Comparison of ENCODE assay signal across 9 cellular contexts in genomic region chr14:104796682-104797081, GRCh38. TPM values are rescaled to one million over a fixed set of nuclear protein-coding genes. Genes with fewer than 3 reads are reported as not detected.
DNase-seq lines count a peak whose midpoint lies in the region; ATAC-seq and TF ChIP-seq lines count a peak whose summit lies in the region.
"Had no signal": no experiment of that assay in that cellular context is flagged by ENCODE, and none has a peak within 500 bp of the region (broad histone marks: within the 10 kb centered on the region; RNA-seq: fewer than 3 reads in every experiment).

No MANE protein-coding gene starts in this region.

- no peaks in the 10 kb centered on the region for H3K9me3 Mint-ChIP-seq in activated CD4-positive, alpha-beta T cell treated with anti-CD3 and anti-CD28 coated beads, Interleukin-2, amount 10 ng/mL, durations not matched to agents 24 days and 14 days
- no peaks in the 10 kb centered on the region for H3K9me3 Mint-ChIP-seq in stimulated activated naive B cell treated with anti-CD40 and anti-IgM and Interleukin-4, amounts not matched to agents 10 μg/mL and 1 μg/mL and 100 μg/mL, for 72 hours

- H3K4me1 Mint-ChIP-seq in activated CD4-positive, alpha-beta T cell treated with anti-CD3 and anti-CD28 coated beads, Interleukin-2, amount 10 ng/mL, durations not matched to agents 24 days and 14 days: peaks cover 33% of the 10 kb centered on the region
- H3K4me1 Mint-ChIP-seq in stimulated activated naive B cell treated with anti-CD40 and anti-IgM and Interleukin-4, amounts not matched to agents 10 μg/mL and 1 μg/mL and 100 μg/mL, for 72 hours: peaks cover 31 to 61% of the 10 kb centered on the region in 2 donors

- WGBS in gastroesophageal sphincter (ENCODE audit: low coverage in 1 of 2), 2 donors: no CpG with 5 or more reads among the region's 6 CpGs

- intact Hi-C loops in activated CD4-positive, alpha-beta T cell treated with anti-CD3 and anti-CD28 coated beads, Interleukin-2, amount 10 ng/mL, durations not matched to agents 24 days and 14 days (cut with micrococcal nuclease): no loop called here
- intact Hi-C loops in left lung (cut with DNase I): no loop called here

- H3K9me3 ChIP-seq in Peyer's patch: no peaks in the 10 kb centered on the region
- H3K9me3 ChIP-seq in gastroesophageal sphincter: no peaks in the 10 kb centered on the region
- no peaks in the 10 kb centered on the region for H3K9me3 ChIP-seq in left lung

- peak overlapping the region; percentile 73 for H3K4me3 Mint-ChIP-seq in activated CD4-positive, alpha-beta T cell treated with anti-CD3 and anti-CD28 coated beads, Interleukin-2, amount 10 ng/mL, durations not matched to agents 24 days and 14 days
- H3K4me3 Mint-ChIP-seq in stimulated activated naive B cell treated with anti-CD40 and anti-IgM and Interleukin-4, amounts not matched to agents 10 μg/mL and 1 μg/mL and 100 μg/mL, for 72 hours: peak overlapping the region; percentile 72 to 76

- no peak for DNase-seq in activated CD4-positive, alpha-beta T cell treated with anti-CD3 and anti-CD28 coated beads, Interleukin-2, amount 10 ng/mL, durations not matched to agents 24 days and 14 days
- DNase-seq in activated CD4-positive, alpha-beta T cell treated with anti-CD3 and anti-CD28 coated beads, Interleukin-2, amount 50 U/mL, for 4 hours: no peak
- DNase-seq in Peyer's patch (no peak), left lung (no peak), NCI-H2171 treated with DMSO at 0.1 percent for 48 hours (lab: John Stamatoyannopoulos, UW) (no peak)
- DNase-seq in stimulated activated naive B cell treated with anti-CD40 and anti-IgM and Interleukin-4, amounts not matched to agents 10 μg/mL and 1 μg/mL and 100 μg/mL, for 72 hours: no peak
- DNase-seq: NCI-H1436 had no signal

- H3K4me3 ChIP-seq in Peyer's patch: no peak overlapping the region
- H3K4me3 ChIP-seq in gastroesophageal sphincter: no peak overlapping the region
- no peak overlapping the region for H3K4me3 ChIP-seq in left lung

- ATAC-seq in gastroesophageal sphincter (no peak), left lung (no peak), GM18511 (IDR thresholded peaks at IDR 0.05; ENCODE audit: unreplicated experiment) (no peak)
- ATAC-seq in stimulated activated naive B cell treated with anti-CD40 and anti-IgM and Interleukin-4, amounts not matched to agents 10 μg/mL and 1 μg/mL and 100 μg/mL, for 72 hours (replicated peaks): no peak

- H3K36me3 Mint-ChIP-seq in activated CD4-positive, alpha-beta T cell treated with anti-CD3 and anti-CD28 coated beads, Interleukin-2, amount 10 ng/mL, durations not matched to agents 24 days and 14 days (ENCODE audit: low read depth): peaks cover 5% of the 10 kb centered on the region
- peaks cover under 1 to 6% of the 10 kb centered on the region in 2 donors for H3K36me3 Mint-ChIP-seq in stimulated activated naive B cell treated with anti-CD40 and anti-IgM and Interleukin-4, amounts not matched to agents 10 μg/mL and 1 μg/mL and 100 μg/mL, for 72 hours

- peak overlapping the region in 3 of 4 donors; percentile 71 to 85 (median 83) for H3K27ac ChIP-seq in Peyer's patch
- peak overlapping the region in 3 of 4 donors; percentile 89 to 98 (median 91) for H3K27ac ChIP-seq in gastroesophageal sphincter
- peak overlapping the region in 1 of 2 donors; percentile 48 for H3K27ac ChIP-seq in left lung

- H3K4me1 ChIP-seq in Peyer's patch (peaks cover 3 to 72% (median 29%) of the 10 kb centered on the region in 4 donors), gastroesophageal sphincter (peaks cover 3 to 83% (median 42%) of the 10 kb centered on the region in 3 donors), left lung (peaks cover 35 to 75% of the 10 kb centered on the region in 2 donors)

- H3K27me3 ChIP-seq in Peyer's patch (no peaks in the 10 kb centered on the region), gastroesophageal sphincter (no peaks in the 10 kb centered on the region), left lung (peaks cover 0 to 13% of the 10 kb centered on the region in 2 donors)

- TF ChIP-seq POLR2A in Peyer's patch (IDR thresholded peaks at IDR 0.05): no peak
- TF ChIP-seq POLR2A in gastroesophageal sphincter (IDR thresholded peaks at IDR 0.05): no peak

- peaks cover 1% of the 10 kb centered on the region for H3K27me3 Mint-ChIP-seq in activated CD4-positive, alpha-beta T cell treated with anti-CD3 and anti-CD28 coated beads, Interleukin-2, amount 10 ng/mL, durations not matched to agents 24 days and 14 days
- no peaks in the 10 kb centered on the region for H3K27me3 Mint-ChIP-seq in stimulated activated naive B cell treated with anti-CD40 and anti-IgM and Interleukin-4, amounts not matched to agents 10 μg/mL and 1 μg/mL and 100 μg/mL, for 72 hours

- H3K36me3 ChIP-seq in Peyer's patch: peaks cover 0 to 9% (median 0%) of the 10 kb centered on the region in 3 donors
- peaks cover 0 to 11% of the 10 kb centered on the region in 2 donors for H3K36me3 ChIP-seq in gastroesophageal sphincter
- peaks cover 0 to 10% of the 10 kb centered on the region in 2 donors for H3K36me3 ChIP-seq in left lung

- TF ChIP-seq EP300 in gastroesophageal sphincter (IDR thresholded peaks at IDR 0.05): no peak

- TF ChIP-seq CTCF in Peyer's patch (IDR thresholded peaks at IDR 0.05) (no peak), gastroesophageal sphincter (IDR thresholded peaks at IDR 0.05) (no peak), left lung (IDR thresholded peaks at IDR 0.05) (no peak)

- H3K27ac Mint-ChIP-seq in activated CD4-positive, alpha-beta T cell treated with anti-CD3 and anti-CD28 coated beads, Interleukin-2, amount 10 ng/mL, durations not matched to agents 24 days and 14 days: peak overlapping the region; percentile 72
- peak overlapping the region; percentile 86 for H3K27ac Mint-ChIP-seq in stimulated activated naive B cell treated with anti-CD40 and anti-IgM and Interleukin-4, amounts not matched to agents 10 μg/mL and 1 μg/mL and 100 μg/mL, for 72 hours

RNA-seq across cellular contexts. Expression of gene AKT1, which starts 1.1 kb away (rescaled TPM):
- 133 and 143 TPM in 2 replicates for total RNA-seq in activated CD4-positive, alpha-beta T cell treated with anti-CD3 and anti-CD28 coated beads, Interleukin-2, amount 10 ng/mL, durations not matched to agents 24 days and 14 days
- total RNA-seq in Peyer's patch (100 to 1,000 TPM in 2 of 4 donors, 10 to 100 TPM in 2; 85.6 to 259 (median 111) TPM), gastroesophageal sphincter (100 to 1,000 TPM; 134 to 283 (median 143) TPM), left lung (100 to 1,000 TPM; 173 to 176 TPM)

RNA-seq across cellular contexts. Expression of gene ZBTB42, which starts 4.2 kb away (rescaled TPM):
- 4.9 and 5.5 TPM in 2 replicates for total RNA-seq in activated CD4-positive, alpha-beta T cell treated with anti-CD3 and anti-CD28 coated beads, Interleukin-2, amount 10 ng/mL, durations not matched to agents 24 days and 14 days
- total RNA-seq in Peyer's patch (10 to 100 TPM in 2 of 4 donors, 1 to 10 TPM in 2; 2.5 to 14.7 (median 10.9) TPM), gastroesophageal sphincter (1 to 10 TPM; 2.0 to 4.8 (median 3.2) TPM), left lung (10 to 100 TPM in 1 of 2 donors, 1 to 10 TPM in 1; 9.9 to 12.1 TPM)

RNA-seq across cellular contexts. Expression of gene SIVA1, which starts 43.7 kb away (rescaled TPM):
- 117 and 123 TPM in 2 replicates for total RNA-seq in activated CD4-positive, alpha-beta T cell treated with anti-CD3 and anti-CD28 coated beads, Interleukin-2, amount 10 ng/mL, durations not matched to agents 24 days and 14 days
- total RNA-seq in Peyer's patch (100 to 1,000 TPM in 3 of 4 donors, 10 to 100 TPM in 1; 64.6 to 144 (median 115) TPM), gastroesophageal sphincter (100 to 1,000 TPM; 188 to 513 (median 363) TPM), left lung (10 to 100 TPM; 59.2 to 69.5 TPM)
